8 cellular contexts compared by ENCODE assay signal in the genomic region with DNA sequence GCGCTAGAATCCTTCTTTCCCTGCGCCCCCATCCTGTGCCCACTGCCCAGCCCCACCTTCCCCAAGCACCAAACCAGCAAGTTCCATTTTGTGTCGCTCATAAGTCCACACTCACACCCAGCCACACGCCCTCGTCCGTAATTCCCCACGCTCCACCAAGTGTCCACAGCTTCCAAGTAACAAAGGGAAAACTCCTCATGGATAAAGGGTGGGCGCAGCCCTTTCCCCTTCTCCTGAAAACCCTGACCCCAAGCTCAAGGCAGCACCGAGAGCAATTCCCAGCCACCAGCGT. TPM values are rescaled to one million over a fixed set of nuclear protein-coding genes. Genes with fewer than 3 reads are reported as not detected.
DNase-seq lines count a peak whose midpoint lies in the region; ATAC-seq, FAIRE-seq and TF ChIP-seq lines count a peak whose summit lies in the region.

No MANE protein-coding gene starts in this region.

- peaks cover 39% of the 10 kb centered on the region for H3K4me1 Mint-ChIP-seq in stimulated activated naive CD8-positive, alpha-beta T cell treated with anti-CD3 and anti-CD28 coated beads, Interleukin-15, Interleukin-2, amounts not matched to agents 100 ng/mL and 50 ng/mL, for 24 hours (ENCODE audit: low read depth)
- peaks cover 17 to 38% (median 21%) of the 10 kb centered on the region in 3 donors for H3K4me1 Mint-ChIP-seq in naive B cell

- no peaks in the 10 kb centered on the region for H3K36me3 ChIP-seq in colonic mucosa
- no peaks in the 10 kb centered on the region for H3K36me3 ChIP-seq in vagina

- H3K9ac ChIP-seq in colonic mucosa (ENCODE audit: low read depth in 2 of 2, low read length in 2 of 2): peak overlapping the region; percentile 51 to 64

- intact Hi-C loops in colonic mucosa (cut with DNase I): no loop called here
- intact Hi-C loops in vagina (cut with DNase I): no loop called here

- peaks cover 72% of the 10 kb centered on the region for H3K27me3 Mint-ChIP-seq in stimulated activated naive CD8-positive, alpha-beta T cell treated with anti-CD3 and anti-CD28 coated beads, Interleukin-15, Interleukin-2, amounts not matched to agents 100 ng/mL and 50 ng/mL, for 24 hours
- peaks cover 67 to 93% (median 92%) of the 10 kb centered on the region in 3 donors for H3K27me3 Mint-ChIP-seq in naive B cell

- H3K4me3 Mint-ChIP-seq in stimulated activated naive CD8-positive, alpha-beta T cell treated with anti-CD3 and anti-CD28 coated beads, Interleukin-15, Interleukin-2, amounts not matched to agents 100 ng/mL and 50 ng/mL, for 24 hours: peak overlapping the region; percentile 84
- H3K4me3 Mint-ChIP-seq in naive B cell: peak overlapping the region; percentile 54 to 87 (median 80)

- H3K4me3 ChIP-seq in colonic mucosa: peak overlapping the region; percentile 39
- H3K4me3 ChIP-seq in vagina: peak overlapping the region; percentile 58 to 60

- no peak for ATAC-seq in stimulated activated naive CD8-positive, alpha-beta T cell treated with anti-CD3 and anti-CD28 coated beads, Interleukin-15, Interleukin-2, amounts not matched to agents 100 U/mL and 50 U/mL, for 24 hours
- ATAC-seq in naive B cell (ENCODE audit: low read depth in 2 of 2) (peak in 1 of 2 donors; percentile 18), GM19324 (IDR thresholded peaks at IDR 0.05; ENCODE audit: low FRiP score, unreplicated experiment) (no peak)

- no peak for TF ChIP-seq CTCF in colonic mucosa (IDR thresholded peaks at IDR 0.05)
- no peak for TF ChIP-seq CTCF in vagina (IDR thresholded peaks at IDR 0.05)

- DNase-seq in stimulated activated naive CD8-positive, alpha-beta T cell treated with anti-CD3 and anti-CD28 coated beads, Interleukin-15, Interleukin-2, amounts not matched to agents 100 U/mL and 50 U/mL, for 24 hours: no peak
- no peak for DNase-seq in colonic mucosa
- no peak for DNase-seq in naive B cell
- peak in 1 of 2 donors; percentile 40 for DNase-seq in vagina (ENCODE audit: extremely low spot score in 2 of 2)
- no peak for DNase-seq in DMS 273 treated with DMSO at 0.1 percent for 48 hours (lab: John Stamatoyannopoulos, UW)
- no peak for DNase-seq in GM12891 (ENCODE audit: insufficient read length, low spot score)

- no peak for FAIRE-seq in GM12891 (lab: Jason Lieb, UNC)

- peak overlapping the region; percentile 36 for H3K27ac ChIP-seq in colonic mucosa
- H3K27ac ChIP-seq in vagina: peak overlapping the region; percentile 80

- TF ChIP-seq POLR2A in vagina (IDR thresholded peaks at IDR 0.05) (no peak), GM12891 (IDR thresholded peaks at IDR 0.05; ENCODE audit: low read depth, low read length) (no peak)

- H3K27ac Mint-ChIP-seq in stimulated activated naive CD8-positive, alpha-beta T cell treated with anti-CD3 and anti-CD28 coated beads, Interleukin-15, Interleukin-2, amounts not matched to agents 100 ng/mL and 50 ng/mL, for 24 hours: peak overlapping the region; percentile 76
- peak overlapping the region in 3 of 6 donors; percentile 2 to 48 (median 5) for H3K27ac Mint-ChIP-seq in naive B cell

- H3K27me3 ChIP-seq in colonic mucosa (peaks cover 22% of the 10 kb centered on the region), vagina (no peaks in the 10 kb centered on the region)

- no peaks in the 10 kb centered on the region for H3K9me3 Mint-ChIP-seq in stimulated activated naive CD8-positive, alpha-beta T cell treated with anti-CD3 and anti-CD28 coated beads, Interleukin-15, Interleukin-2, amounts not matched to agents 100 ng/mL and 50 ng/mL, for 24 hours
- H3K9me3 Mint-ChIP-seq in naive B cell: peaks cover 0 to 5% (median 0%) of the 10 kb centered on the region in 7 donors

- H3K9me3 ChIP-seq in colonic mucosa: no peaks in the 10 kb centered on the region
- H3K9me3 ChIP-seq in vagina: no peaks in the 10 kb centered on the region

- H3K4me1 ChIP-seq in colonic mucosa (no peaks in the 10 kb centered on the region), vagina (peaks cover 49% of the 10 kb centered on the region)

- no peaks in the 10 kb centered on the region for H3K36me3 Mint-ChIP-seq in stimulated activated naive CD8-positive, alpha-beta T cell treated with anti-CD3 and anti-CD28 coated beads, Interleukin-15, Interleukin-2, amounts not matched to agents 100 ng/mL and 50 ng/mL, for 24 hours (ENCODE audit: low read depth)
- H3K36me3 Mint-ChIP-seq in naive B cell: peaks cover 0 to 9% of the 10 kb centered on the region in 2 donors

TF ChIP-seq in GM12891, 5 proteins besides CTCF, POLR2A, EP300 and RAD21:
- TF ChIP-seq TAF1 (IDR thresholded peaks at IDR 0.05; ENCODE audit: low read depth, low read length) (no peak), POU2F2 (IDR thresholded peaks at IDR 0.05; ENCODE audit: low read depth, low read length) (no peak), SPI1 (IDR thresholded peaks at IDR 0.05; ENCODE audit: low read depth, low read length) (no peak), POLR2AphosphoS5 (IDR thresholded peaks at IDR 0.05; ENCODE audit: low read depth, low read length) (no peak), PAX5 (IDR thresholded peaks at IDR 0.05; ENCODE audit: insufficient read depth, low read length, severe bottlenecking) (no peak)

RNA-seq across cellular contexts. Expression of a gene that starts 0.5 kb away (rescaled TPM):
- total RNA-seq in colonic mucosa: 10 to 100 TPM in 1 of 2 donors, 1 to 10 TPM in 1; 6.4 to 29.8 TPM
- not detected for polyA plus RNA-seq in naive B cell (ENCODE audit: low read depth in 6 of 6)
- 75.4 TPM for total RNA-seq in vagina
- 0.35 TPM for polyA plus RNA-seq in GM12891 (2012; ENCODE audit: low read depth, missing spikeins)

RNA-seq across cellular contexts. Expression of a gene that starts 51.5 kb away (rescaled TPM):
- total RNA-seq in colonic mucosa (1 to 10 TPM in 1 of 2 donors, under 1 TPM in 1; 0.98 to 1.5 TPM), vagina (2.7 TPM)
- polyA plus RNA-seq in naive B cell (ENCODE audit: low read depth in 6 of 6): 1 to 10 TPM in 1 of 6 donors, under 1 TPM in 2, not detected in 3; 0.74 to 4.0 (median 0.75) TPM
- polyA plus RNA-seq in GM12891 (2012; ENCODE audit: low read depth, missing spikeins): 2.2 TPM

RNA-seq across cellular contexts. Expression of a gene that starts 53.2 kb away (rescaled TPM):
- total RNA-seq in colonic mucosa (1 to 10 TPM; 1.5 to 1.6 TPM), vagina (9.6 TPM)
- under 1 TPM in 5 of 6 donors, not detected in 1; 0.24 to 0.87 (median 0.84) TPM for polyA plus RNA-seq in naive B cell (ENCODE audit: low read depth in 6 of 6)
- polyA plus RNA-seq in GM12891 (2012; ENCODE audit: low read depth, missing spikeins): 0.55 TPM
